Comparison of ENCODE assay signal across 8 cellular contexts in genomic region chr14:94136575-94137331, GRCh38. TPM values are rescaled to one million over a fixed set of nuclear protein-coding genes. Genes with fewer than 3 reads are reported as not detected.
DNase-seq lines count a peak whose midpoint lies in the region; ATAC-seq and TF ChIP-seq lines count a peak whose summit lies in the region.

No MANE protein-coding gene starts in this region.

- peak; percentile 93 for TF ChIP-seq CTCF in GM10248 (IDR thresholded peaks at IDR 0.05; ENCODE audit: control extremely low read depth, extremely low read depth, low read depth, missing control alignments)
- peak; percentile 88 to 96 (median 95) for TF ChIP-seq CTCF in ascending aorta (IDR thresholded peaks at IDR 0.05)

- peak overlapping the region; percentile 60 for H3K4me2 ChIP-seq in skeletal muscle satellite cell (ENCODE audit: low read length)

- no peak overlapping the region for H3K4me3 ChIP-seq in ascending aorta
- no peak overlapping the region for H3K4me3 ChIP-seq in skeletal muscle satellite cell (ENCODE audit: low read length)

- H3K9ac ChIP-seq in skeletal muscle satellite cell (ENCODE audit: low read depth, low read length) = no peak overlapping the region

- H3K27me3 ChIP-seq in ascending aorta (no peaks in the 10 kb centered on the region), skeletal muscle satellite cell (ENCODE audit: control insufficient read depth, insufficient read depth, low read length) (peaks cover 34% of the 10 kb centered on the region)

- CTCF ChIA-PET in GM10248 (lab: Yijun Ruan, JAX) (interaction anchor here (0.7 to 8.8 kb wide), 68 partner anchors 9 to 482 kb away, joined by 3 to 182 read pairs (median 5); partner anchors contain the start of genes DDX24, IFI27L1, IFI27L2 and OTUB2), HEK293T (lab: Yijun Ruan, JAX) (interaction anchor here (0.5 to 2.7 kb wide), 27 partner anchors 8 to 640 kb away, joined by 3 to 41 read pairs (median 4); partner anchors contain the start of genes DDX24 and IFI27L1)

- H3K27ac ChIP-seq in ascending aorta = no peak overlapping the region

- DNase-seq in GM10248 (ENCODE audit: extremely low spot score) (peak; percentile 75), HEK293T (ENCODE audit: extremely low spot score) (peak; percentile 81), NCI-H1930 (lab: John Stamatoyannopoulos, UW) (peak; percentile 22 to 63), T-helper 22 cell (ENCODE audit: low read depth) (peak; percentile 57), ascending aorta (ENCODE audit: low spot score in 2 of 2) (peak; percentile 49 to 93), hepatic stellate cell (ENCODE audit: low spot score) (peak; percentile 69)

- POLR2A ChIA-PET in GM10248 (lab: Yijun Ruan, JAX) (no interaction called here), HEK293T (lab: Yijun Ruan, JAX) (interaction anchor here (0.8 to 1.2 kb wide), 2 partner anchors 38 to 99 kb away, joined by 3 to 9 read pairs; partner anchors contain the start of gene PPP4R4)

- H3K4me1 ChIP-seq in ascending aorta = no peaks in the 10 kb centered on the region
- H3K4me1 ChIP-seq in skeletal muscle satellite cell (ENCODE audit: control insufficient read depth, insufficient read depth, low read length) = no peaks in the 10 kb centered on the region

- H3K9me3 ChIP-seq in ascending aorta = no peaks in the 10 kb centered on the region
- no peaks in the 10 kb centered on the region for H3K9me3 ChIP-seq in skeletal muscle satellite cell (replicated peaks; ENCODE audit: low read length)

- intact Hi-C loops in ascending aorta (cut with DNase I) = loop anchor here (1.0 to 10.0 kb wide), 5 partner anchors 44 to 348 kb away; no protein-coding TSS in a partner anchor

- ATAC-seq in HG02840 (IDR thresholded peaks at IDR 0.05; ENCODE audit: low FRiP score, unreplicated experiment) = no peak

- no peaks in the 10 kb centered on the region for H3K36me3 ChIP-seq in ascending aorta
- H3K36me3 ChIP-seq in skeletal muscle satellite cell (ENCODE audit: insufficient read depth, low read length) = no peaks in the 10 kb centered on the region

TF ChIP-seq in HEK293T, 16 proteins besides CTCF, POLR2A, EP300 and RAD21:
- no peak for TF ChIP-seq L3MBTL2 (conservative IDR thresholded peaks at IDR 0.05)
- no peak for TF ChIP-seq CTBP1 (IDR thresholded peaks at IDR 0.05; ENCODE audit: borderline replicate concordance)
- TF ChIP-seq BHLHE40 (IDR thresholded peaks at IDR 0.05; ENCODE audit: borderline replicate concordance) = no peak

RNA-seq across cellular contexts. Expression of gene IFI27L2, which starts 7.3 kb away (rescaled TPM):
- 36.0 TPM for total RNA-seq in ascending aorta
- total RNA-seq in skeletal muscle satellite cell (2012; rRNA removed) = 47.4 and 59.6 TPM in 2 replicates

RNA-seq across cellular contexts. Expression of gene IFI27, which starts 26.2 kb away (rescaled TPM):
- 209 TPM for total RNA-seq in ascending aorta
- 10.9 and 43.2 TPM in 2 replicates for total RNA-seq in skeletal muscle satellite cell (2012; rRNA removed)

RNA-seq across cellular contexts. Expression of gene PPP4R4, which starts 37.4 kb away (rescaled TPM):
- not detected for total RNA-seq in ascending aorta
- under 0.01 and 0.22 TPM in 2 replicates for total RNA-seq in skeletal muscle satellite cell (2012; rRNA removed)

RNA-seq across cellular contexts. Expression of gene IFI27L1, which starts 55.6 kb away (rescaled TPM):
- total RNA-seq in ascending aorta = not detected
- total RNA-seq in skeletal muscle satellite cell (2012; rRNA removed) = 5.1 and 9.0 TPM in 2 replicates

RNA-seq across cellular contexts. Expression of gene DDX24, which starts 55.8 kb away (rescaled TPM):
- 104 TPM for total RNA-seq in ascending aorta
- total RNA-seq in skeletal muscle satellite cell (2012; rRNA removed) = 105 and 122 TPM in 2 replicates
